In genomic region chr4:41324861-41325260, GRCh38 we compare ENCODE assay signal across 18 cellular contexts.
DNase-seq lines count a peak whose midpoint lies in the region; ATAC-seq, FAIRE-seq and TF ChIP-seq lines count a peak whose summit lies in the region.
"Had no signal": no experiment of that assay in that cellular context is flagged by ENCODE, and none has a peak within 500 bp of the region (broad histone marks: within the 10 kb centered on the region; RNA-seq: fewer than 3 reads in every experiment).

No MANE protein-coding gene starts in this region.

- no peaks in the 10 kb centered on the region for H3K36me3 ChIP-seq in psoas muscle (ENCODE audit: insufficient read depth in 1 of 2, low read depth in 1 of 2)

- H3K27me3 ChIP-seq in psoas muscle (ENCODE audit: insufficient read depth in 3 of 3, low read length in 2 of 3), result no peaks in the 10 kb centered on the region

- 72 to 85% (median 78%) methylated on average over 6 of the region's 6 CpGs for WGBS in psoas muscle, 3 donors

- DNase-seq in Daoy (ENCODE audit: low read depth), result peak; percentile 44
- peak; percentile 31 for DNase-seq in RCC 7860 (ENCODE audit: low spot score)
- peak; percentile 20 for DNase-seq in islet precursor cell
- no peak for DNase-seq in psoas muscle
- no peak for DNase-seq in CD1c-positive myeloid dendritic cell (ENCODE audit: extremely low spot score)
- DNase-seq in DMS153 treated with DMSO at 0.1 percent for 48 hours (lab: John Stamatoyannopoulos, UW; ENCODE audit: unreplicated experiment), result no peak
- DNase-seq in NCI-H82 treated with DMSO at 0.1 percent for 48 hours (lab: John Stamatoyannopoulos, UW; ENCODE audit: unreplicated experiment), result no peak
- DNase-seq: Calu3, DMS 273 treated with DMSO at 0.1 percent for 48 hours, DMS79, EL, KG1 had no signal

- peak; percentile 9 for TF ChIP-seq CTCF in psoas muscle (IDR thresholded peaks at IDR 0.05)

- FAIRE-seq in RCC 7860 (lab: Jason Lieb, UNC), result no peak
- FAIRE-seq: A204.1, G401.6, GM12892, H54 had no signal

- no peak overlapping the region for H3K4me3 ChIP-seq in psoas muscle

- H3K9me3 ChIP-seq in psoas muscle, result peaks cover 5% of the 10 kb centered on the region

- no peaks in the 10 kb centered on the region for H3K4me1 ChIP-seq in psoas muscle

- ATAC-seq in psoas muscle (peak in 2 of 4 donors; percentile 52 to 70), GM18907 (IDR thresholded peaks at IDR 0.05; ENCODE audit: unreplicated experiment) (no peak)
- ATAC-seq: HCT116 had no signal

- no peak overlapping the region for H3K27ac ChIP-seq in psoas muscle

- intact Hi-C loops in psoas muscle (cut with DNase I), result no loop called here

Comparison
In these comparisons a context has a peak if more than half of its experiments do, and no peak if none do; other contexts are left out.
1. DNase-seq: peak in Daoy (single experiment), RCC 7860 (single experiment) and islet precursor cell (single experiment); none in psoas muscle (0 of 2), CD1c-positive myeloid dendritic cell (single experiment), DMS153 treated with DMSO at 0.1 percent for 48 hours (single experiment) and NCI-H82 treated with DMSO at 0.1 percent for 48 hours (single experiment).